1 cellular context compared by ENCODE assay signal in the genomic region with DNA sequence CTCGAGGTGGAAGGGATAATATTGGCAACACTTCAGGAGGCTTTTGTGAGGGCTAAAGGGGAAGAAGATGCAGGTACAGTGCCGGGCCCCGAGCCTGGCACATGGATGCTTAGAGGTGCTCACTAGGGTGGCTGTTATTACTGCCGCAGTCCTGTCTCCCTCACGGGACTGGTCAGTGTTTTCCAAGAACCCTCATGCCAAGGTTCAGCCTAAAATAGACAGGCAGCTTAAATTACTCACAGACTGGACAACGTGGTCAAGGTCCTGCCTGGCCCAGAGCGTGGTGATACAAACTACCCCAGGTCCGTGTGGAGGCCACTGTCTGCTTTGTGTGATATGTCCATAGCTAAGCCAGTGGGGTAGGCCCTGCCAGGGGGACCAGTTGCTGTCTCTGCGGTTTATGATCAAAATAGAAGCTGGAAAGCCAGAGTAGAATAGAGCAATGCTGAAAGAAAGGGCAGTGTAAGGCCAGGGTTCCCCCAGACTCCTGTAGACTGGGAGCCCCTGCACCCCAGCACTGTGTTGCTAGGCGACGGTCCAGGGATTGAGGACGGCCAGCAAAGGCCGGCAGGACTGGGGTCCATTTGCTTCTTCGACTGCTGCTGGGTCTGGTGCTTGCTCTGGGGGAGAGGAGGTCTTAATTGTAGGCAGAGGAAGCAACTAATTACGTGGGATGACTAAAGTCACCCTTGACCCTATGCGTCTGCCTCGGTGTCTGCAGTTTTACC.
TF ChIP-seq lines count a peak whose summit lies in the region.

No MANE protein-coding gene starts in this region.

TF ChIP-seq in WTC11, 78 proteins besides CTCF, POLR2A, EP300 and RAD21 (continued from another document):
- no peak for TF ChIP-seq ZNF532 (CRISPR knock-in tag; IDR thresholded peaks at IDR 0.05; ENCODE audit: borderline replicate concordance)
- no peak for TF ChIP-seq ZNF671 (CRISPR knock-in tag; IDR thresholded peaks at IDR 0.05)
- TF ChIP-seq ZNF317 (CRISPR knock-in tag; IDR thresholded peaks at IDR 0.05; ENCODE audit: borderline replicate concordance, low read depth) = no peak
